Comparison of ENCODE assay signal across 18 cellular contexts in genomic region chr9:131259916-131260597, GRCh38. TPM values are rescaled to one million over a fixed set of nuclear protein-coding genes. Genes with fewer than 3 reads are reported as not detected.
A peak's percentile ranks its signal among the peaks of the same experiment; 100 is the strongest.
DNase-seq lines count a peak whose midpoint lies in the region; ATAC-seq, FAIRE-seq and TF ChIP-seq lines count a peak whose summit lies in the region.
"Had no signal": no experiment of that assay in that cellular context is flagged by ENCODE, and none has a peak within 500 bp of the region (broad histone marks: within the 10 kb centered on the region; RNA-seq: fewer than 3 reads in every experiment).

No MANE protein-coding gene starts in this region.

- DNase-seq in activated naive CD4-positive, alpha-beta T cell treated with anti-CD3 and anti-CD28 coated beads for 36 hours, result no peak
- no peak for DNase-seq in activated naive CD4-positive, alpha-beta T cell treated with anti-CD3 and anti-CD28 coated beads, Interleukin-2, amount 50 U/mL, for 16 hours
- DNase-seq in GM23338 (ENCODE audit: low spot score), result peak; percentile 5
- no peak for DNase-seq in GM12878 (ENCODE audit: low read depth, low spot score)
- DNase-seq in neural crest cell (ENCODE audit: low read depth, low spot score), result no peak
- no peak for DNase-seq in RWPE1 (ENCODE audit: low spot score)
- no peak for DNase-seq in nephron progenitor cell
- no peak for DNase-seq in foreskin fibroblast
- DNase-seq: ACHN; brain microvascular endothelial cell; COR-L47; NCI-H1092 treated with DMSO at 0.1 percent for 48 hours; NCI-H510A treated with DMSO at 0.1 percent for 48 hours; ovary; sigmoid colon; stimulated activated CD4-positive, alpha-beta T cell treated with anti-CD3 and anti-CD28 coated beads, Interleukin-1b, Interleukin-23, amount 100 ng/mL, for 48 hours had no signal

- no peak for FAIRE-seq in GM12878 (lab: Jason Lieb, UNC)
- FAIRE-seq: H54 had no signal

- no peak overlapping the region for H3K4me3 Mint-ChIP-seq in activated naive CD4-positive, alpha-beta T cell treated with anti-CD3 and anti-CD28 coated beads for 36 hours
- H3K4me3 Mint-ChIP-seq in GM23338 (no peak overlapping the region; the same call in 2 of the 3 replicates), neural crest cell (no peak overlapping the region), nephron progenitor cell (no peak overlapping the region)

- peak overlapping the region; percentile 18 for H3K27ac Mint-ChIP-seq in activated naive CD4-positive, alpha-beta T cell treated with anti-CD3 and anti-CD28 coated beads for 36 hours
- H3K27ac Mint-ChIP-seq in GM23338 (no peak overlapping the region), neural crest cell (ENCODE audit: unreplicated experiment) (peak overlapping the region; percentile 67), nephron progenitor cell (no peak overlapping the region)

- no peaks in the 10 kb centered on the region for H3K27me3 ChIP-seq in GM23338 (ENCODE audit: insufficient read depth)
- H3K27me3 ChIP-seq in GM12878 (replicated peaks in 1 of 2; ENCODE audit: control insufficient read depth in 2 of 2, insufficient read depth in 2 of 2, low read length in 1 of 2), result no peaks in the 10 kb centered on the region
- H3K27me3 ChIP-seq: brain microvascular endothelial cell, ovary, sigmoid colon had no signal

- no peak for TF ChIP-seq POLR2A in GM12878 (IDR thresholded peaks at IDR 0.05; ENCODE audit: low read depth, low read length)

- no peak for TF ChIP-seq CTCF in GM23338 (conservative IDR thresholded peaks at IDR 0.05; ENCODE audit: low read depth in 2 of 2)
- no peak for TF ChIP-seq CTCF in GM12878 (IDR thresholded peaks at IDR 0.05 in 2 of 3, conservative IDR thresholded peaks at IDR 0.05 in 1 of 3; ENCODE audit: control insufficient read depth in 2 of 3, extremely low read depth in 1 of 3, insufficient read depth in 1 of 3, low read depth in 3 of 3, low read length in 3 of 3)
- TF ChIP-seq CTCF in neural crest cell (conservative IDR thresholded peaks at IDR 0.05), result no peak
- TF ChIP-seq CTCF in RWPE1 (conservative IDR thresholded peaks at IDR 0.05; ENCODE audit: low read depth), result no peak
- TF ChIP-seq CTCF in nephron progenitor cell (IDR thresholded peaks at IDR 0.05), result no peak
- no peak for TF ChIP-seq CTCF in foreskin fibroblast (IDR thresholded peaks at IDR 0.05; ENCODE audit: low read depth, low read length)

- no peak for TF ChIP-seq RAD21 in GM12878 (IDR thresholded peaks at IDR 0.05; ENCODE audit: insufficient read depth, low read depth, low read length)

- ATAC-seq in GM23338, result no peak; the same call in 2 of the 3 replicates
- no peak for ATAC-seq in GM12878
- ATAC-seq: left lobe of liver had no signal

- H3K9ac ChIP-seq in GM12878 (ENCODE audit: control insufficient read depth, insufficient read depth, low read length), result no peak overlapping the region

- BruUV-seq in GM12878 (replicated peaks; lab: Mats Ljungman, UMichigan), result TSS peak; percentile 25

- H3K4me3 ChIP-seq in GM23338 (no peak overlapping the region), GM12878 (no peak overlapping the region), foreskin fibroblast (ENCODE audit: low read depth in 1 of 2, low read length in 2 of 2) (no peak overlapping the region)
- H3K4me3 ChIP-seq: ovary, sigmoid colon had no signal

- SMC1A ChIA-PET in GM12878 (lab: Charles Lee; ENCODE audit: uncharacterized antibody, unreplicated experiment), result interaction anchor here (0.6 kb wide), 1 partner anchor 13 kb away, joined by 3 read pairs; no protein-coding TSS in a partner anchor

- RAD21 ChIA-PET in GM12878 (lab: Charles Lee; ENCODE audit: unreplicated experiment), result interaction anchor here (9.6 kb wide), 1 partner anchor 11 kb away, joined by 181 read pairs; the partner anchor contains the start of gene FAM78A

- peak overlapping the region; percentile 84 for H3K27ac ChIP-seq in GM23338 (ENCODE audit: low read depth)
- H3K27ac ChIP-seq in GM12878 (ENCODE audit: control insufficient read depth, insufficient read depth), result no peak overlapping the region
- H3K27ac ChIP-seq in RWPE1, result no peak overlapping the region
- H3K27ac ChIP-seq: brain microvascular endothelial cell, ovary, sigmoid colon had no signal

- H3K9me3 Mint-ChIP-seq in activated naive CD4-positive, alpha-beta T cell treated with anti-CD3 and anti-CD28 coated beads for 36 hours, result no peaks in the 10 kb centered on the region
- H3K9me3 Mint-ChIP-seq in GM23338, result no peaks in the 10 kb centered on the region
- no peaks in the 10 kb centered on the region for H3K9me3 Mint-ChIP-seq in neural crest cell
- no peaks in the 10 kb centered on the region for H3K9me3 Mint-ChIP-seq in nephron progenitor cell

- WGBS in GM12878 (ENCODE audit: insufficient coverage, insufficient replicate concordance, low lambda C conversion rate, missing lambda C conversion rate), result 84% methylated on average over 19 of the region's 20 CpGs

- no peaks in the 10 kb centered on the region for H3K9me2 ChIP-seq in GM23338 (ENCODE audit: insufficient read depth)

- H4K20me1 ChIP-seq in GM23338 (replicated peaks; ENCODE audit: insufficient read depth) (no peaks in the 10 kb centered on the region), GM12878 (ENCODE audit: control insufficient read depth, insufficient read depth) (no peaks in the 10 kb centered on the region)

- H3K4me1 Mint-ChIP-seq in activated naive CD4-positive, alpha-beta T cell treated with anti-CD3 and anti-CD28 coated beads for 36 hours (ENCODE audit: low read depth), result peaks cover 60% of the 10 kb centered on the region
- H3K4me1 Mint-ChIP-seq in GM23338 (peaks cover 28% of the 10 kb centered on the region), neural crest cell (peaks cover 9% of the 10 kb centered on the region), nephron progenitor cell (peaks cover 36% of the 10 kb centered on the region)

- peaks cover 28% of the 10 kb centered on the region for H3K36me3 Mint-ChIP-seq in activated naive CD4-positive, alpha-beta T cell treated with anti-CD3 and anti-CD28 coated beads for 36 hours (ENCODE audit: low read depth)
- H3K36me3 Mint-ChIP-seq in GM23338 (ENCODE audit: low read depth), result no peaks in the 10 kb centered on the region; the same call in 2 of the 3 replicates
- no peaks in the 10 kb centered on the region for H3K36me3 Mint-ChIP-seq in neural crest cell (ENCODE audit: low read depth)
- H3K36me3 Mint-ChIP-seq in nephron progenitor cell (ENCODE audit: low read depth), result peaks cover 8% of the 10 kb centered on the region

- H2AFZ ChIP-seq in GM23338 (no peak overlapping the region), GM12878 (ENCODE audit: control insufficient read depth, low read depth, low read length) (no peak overlapping the region)

- 0 out of 2 replicates have a peak, but pooled peaks cover 4% of the 10 kb centered on the region for H3F3A ChIP-seq in GM23338 (replicated peaks; ENCODE audit: low read depth)

- H3K9me3 ChIP-seq in GM12878 (replicated peaks; ENCODE audit: control insufficient read depth, insufficient read depth, low read length), result no peaks in the 10 kb centered on the region
- H3K9me3 ChIP-seq: ovary, sigmoid colon had no signal

- no peak for TF ChIP-seq EP300 in GM12878 (IDR thresholded peaks at IDR 0.05; ENCODE audit: borderline replicate concordance in 1 of 2, control insufficient read depth in 1 of 2, low read depth in 2 of 2, low read length in 2 of 2)

- in situ Hi-C loops in GM12878 (cut with MboI), result loop anchor here (10.0 to 25.0 kb wide), 3 partner anchors 465 to 1877 kb away; partner anchors contain the start of genes C9orf78 and USP20

- intact Hi-C loops in activated naive CD4-positive, alpha-beta T cell treated with anti-CD3 and anti-CD28 coated beads for 36 hours (cut with micrococcal nuclease), result no loop called here
- intact Hi-C loops in GM12878 (cut with micrococcal nuclease; ENCODE audit: unreplicated experiment), result no loop called here

- no peaks in the 10 kb centered on the region for H3K27me3 Mint-ChIP-seq in activated naive CD4-positive, alpha-beta T cell treated with anti-CD3 and anti-CD28 coated beads for 36 hours (ENCODE audit: low read depth)
- H3K27me3 Mint-ChIP-seq in GM23338 (ENCODE audit: insufficient read depth, low read depth, poor library complexity) (peaks cover 16% of the 10 kb centered on the region), neural crest cell (ENCODE audit: low read depth) (no peaks in the 10 kb centered on the region), nephron progenitor cell (ENCODE audit: low read depth, poor library complexity) (peaks cover 11% of the 10 kb centered on the region)

- POLR2A ChIA-PET in GM12878 (lab: Charles Lee) (interaction anchor here (13.4 kb wide), 1 partner anchor 11 kb away, joined by 267 read pairs; the partner anchor contains the start of gene FAM78A), RWPE1 (lab: Yijun Ruan, JAX; ENCODE audit: low non-redundant PET) (no interaction called here)

- H3K4me1 ChIP-seq in GM23338 (ENCODE audit: insufficient read depth), result no peaks in the 10 kb centered on the region
- H3K4me1 ChIP-seq in GM12878 (ENCODE audit: control insufficient read depth, insufficient read depth, low read length), result peaks cover 36% of the 10 kb centered on the region

- H3K36me3 ChIP-seq in GM23338 (ENCODE audit: insufficient read depth) (no peaks in the 10 kb centered on the region), GM12878 (ENCODE audit: control insufficient read depth in 2 of 2, insufficient read depth in 2 of 2, low read length in 1 of 2) (peaks cover 20 to 31% of the 10 kb centered on the region in 2 experiments)
- H3K36me3 ChIP-seq: brain microvascular endothelial cell, ovary, sigmoid colon had no signal

- CTCF ChIA-PET in activated naive CD4-positive, alpha-beta T cell treated with anti-CD3 and anti-CD28 coated beads for 36 hours (lab: Charles Lee), result no interaction called here
- CTCF ChIA-PET in GM12878 (lab: Yijun Ruan, JAX) (interaction anchor here (0.7 kb wide), 1 partner anchor 382 kb away, joined by 3 read pairs; no protein-coding TSS in a partner anchor), RWPE1 (lab: Yijun Ruan, JAX) (no interaction called here)

- no peak overlapping the region for H3K4me2 ChIP-seq in GM23338
- H3K4me2 ChIP-seq in GM12878 (ENCODE audit: control insufficient read depth, insufficient read depth), result no peak overlapping the region

- H3K79me2 ChIP-seq in GM23338 (replicated peaks; ENCODE audit: insufficient read depth) (no peaks in the 10 kb centered on the region), GM12878 (ENCODE audit: control insufficient read depth, insufficient read depth, low read length) (peaks cover 22% of the 10 kb centered on the region)

RNA-seq across cellular contexts. Expression of gene FAM78A, which starts 16.3 kb away (rescaled TPM):
- total RNA-seq in activated naive CD4-positive, alpha-beta T cell treated with anti-CD3 and anti-CD28 coated beads for 36 hours, result 10 to 100 TPM; 24.1 to 24.7 TPM
- 2.1 and 2.2 TPM in 2 replicates for total RNA-seq in GM23338 (2014; rRNA removed; shearing (Covaris generic))
- polyA plus RNA-seq in GM23338 (2016; fragmentation: Nextera tagmentation; extraction: Ambion mirVana) (0.57 and 0.75 TPM in 2 replicates), GM12878 (2011; rRNA removed) (13.7 and 32.5 TPM in 2 replicates), GM12878 (2014; fragmentation: Illumina TruSeq; extraction: Trizol) (5.4 and 13.4 TPM in 2 replicates), GM12878 (2014; fragmentation: Nextera tagmentation; extraction: Ambion mirVana) (under 1 TPM; 0.18 to 0.66 TPM), GM12878 (2014; rRNA removed) (19.4 and 23.5 TPM in 2 replicates), GM12878 (2016; fragmentation: Nextera tagmentation; extraction: Ambion mirVana) (10 to 100 TPM in 1 of 2 experiments, 1 to 10 TPM in 1; 6.7 to 10.1 TPM)
- total RNA-seq in GM12878 (2013; cell fraction: nucleolus; rRNA removed), result 21.7 and 24.1 TPM in 2 replicates
- total RNA-seq in GM12878 (2014; rRNA removed) (19.2 and 20.1 TPM in 2 replicates), GM12878 (2014; rRNA removed; fragmentation: Illumina TruSeq; extraction: Trizol) (10.5 and 11.0 TPM in 2 replicates), GM12878 (2021) (25.1 and 25.4 TPM in 2 replicates), neural crest cell (3.8 and 4.4 TPM in 2 replicates)
- polyA plus RNA-seq in GM12878 (2011; ENCODE audit: low read depth), result 4.4 TPM
- 31.2 and 49.8 TPM in 2 replicates for polyA plus RNA-seq in GM12878 (2011; cell fraction: cytosol; rRNA removed)
- 42.4 and 44.6 TPM in 2 replicates for polyA plus RNA-seq in GM12878 (2011; cell fraction: nucleus; rRNA removed)
- 14.3 and 17.2 TPM in 2 replicates for polyA plus RNA-seq in GM12878 (2012)
- polyA minus RNA-seq in GM12878 (2011; rRNA and poly(A)+ RNA removed), result 21.5 and 25.7 TPM in 2 replicates
- polyA minus RNA-seq in GM12878 (2011; cell fraction: cytosol; rRNA and poly(A)+ RNA removed), result 19.4 and 22.6 TPM in 2 replicates
- 7.4 and 15.1 TPM in 2 replicates for polyA minus RNA-seq in GM12878 (2011; cell fraction: nucleus; rRNA and poly(A)+ RNA removed)

RNA-seq across cellular contexts. Expression of gene PLPP7, which starts 29.5 kb away (rescaled TPM):
- under 1 TPM; 0.25 to 0.26 TPM for total RNA-seq in activated naive CD4-positive, alpha-beta T cell treated with anti-CD3 and anti-CD28 coated beads for 36 hours
- 2.4 and 4.4 TPM in 2 replicates for total RNA-seq in GM23338 (2014; rRNA removed; shearing (Covaris generic))
- polyA plus RNA-seq in GM23338 (2016; fragmentation: Nextera tagmentation; extraction: Ambion mirVana), result 1.6 and 2.0 TPM in 2 replicates
- not detected in 2 replicates for total RNA-seq in GM12878 (2013; cell fraction: nucleolus; rRNA removed)
- 0.38 and 0.40 TPM in 2 replicates for total RNA-seq in GM12878 (2014; rRNA removed)
- total RNA-seq in GM12878 (2014; rRNA removed; fragmentation: Illumina TruSeq; extraction: Trizol), result 0.09 and 0.31 TPM in 2 replicates
- total RNA-seq in GM12878 (2021), result 0.72 and 0.97 TPM in 2 replicates
- 0.28 TPM for polyA plus RNA-seq in GM12878 (2011; ENCODE audit: low read depth)
- polyA plus RNA-seq in GM12878 (2011; rRNA removed), result not detected in 2 replicates
- not detected in 2 replicates for polyA plus RNA-seq in GM12878 (2011; cell fraction: cytosol; rRNA removed)
- not detected in 2 replicates for polyA plus RNA-seq in GM12878 (2011; cell fraction: nucleus; rRNA removed)
- polyA plus RNA-seq in GM12878 (2012), result 0.37 and 0.38 TPM in 2 replicates
- not detected in 2 replicates for polyA plus RNA-seq in GM12878 (2014; fragmentation: Illumina TruSeq; extraction: Trizol)
- polyA plus RNA-seq in GM12878 (2014; fragmentation: Nextera tagmentation; extraction: Ambion mirVana), result under 1 TPM in 1 of 2 experiments, not detected in 1; 0.05 TPM
- 0.12 and 0.25 TPM in 2 replicates for polyA plus RNA-seq in GM12878 (2014; rRNA removed)
- 1 to 10 TPM in 1 of 2 experiments, under 1 TPM in 1; 0.68 to 1.0 TPM for polyA plus RNA-seq in GM12878 (2016; fragmentation: Nextera tagmentation; extraction: Ambion mirVana)
- polyA minus RNA-seq in GM12878 (2011; rRNA and poly(A)+ RNA removed), result not detected in 2 replicates
- polyA minus RNA-seq in GM12878 (2011; cell fraction: cytosol; rRNA and poly(A)+ RNA removed), result not detected in 2 replicates
- not detected in 2 replicates for polyA minus RNA-seq in GM12878 (2011; cell fraction: nucleus; rRNA and poly(A)+ RNA removed)
- total RNA-seq in neural crest cell, result 5.8 and 6.9 TPM in 2 replicates

Comparison
In these comparisons a context has a peak if more than half of its experiments do, and no peak if none do; other contexts are left out.
1. H3K27ac Mint-ChIP-seq: peak in activated naive CD4-positive, alpha-beta T cell treated with anti-CD3 and anti-CD28 coated beads for 36 hours (single experiment) and neural crest cell (single experiment); none in GM23338 (single experiment) and nephron progenitor cell (single experiment).